8 cellular contexts compared by ENCODE assay signal in genomic region chr16:89257281-89257731, GRCh38.
DNase-seq lines count a peak whose midpoint lies in the region; ATAC-seq and TF ChIP-seq lines count a peak whose summit lies in the region.

No MANE protein-coding gene starts in this region.

- H3K36me3 ChIP-seq in muscle layer of duodenum (ENCODE audit: control insufficient read depth in 1 of 2, insufficient read depth in 2 of 2, low read length in 2 of 2) = no peaks in the 10 kb centered on the region

- CTCF ChIA-PET in AG04449 (lab: Yijun Ruan, JAX) = no interaction called here

- H3K27ac ChIP-seq in muscle layer of duodenum (ENCODE audit: low read length) = no peak overlapping the region

- H3K9me3 ChIP-seq in muscle layer of duodenum (ENCODE audit: control insufficient read depth in 1 of 2, low read length in 2 of 2) = no peaks in the 10 kb centered on the region

- no peak for ATAC-seq in HG03139 (IDR thresholded peaks at IDR 0.05; ENCODE audit: unreplicated experiment)
- no peak for ATAC-seq in HG03175 (IDR thresholded peaks at IDR 0.05; ENCODE audit: unreplicated experiment)

- POLR2A ChIA-PET in AG04449 (lab: Yijun Ruan, JAX) = no interaction called here

- H3K4me3 ChIP-seq in AG04449 (ENCODE audit: low read depth, low read length) (peak overlapping the region; percentile 49), muscle layer of duodenum (ENCODE audit: low read depth in 1 of 2, low read length in 2 of 2) (peak overlapping the region; percentile 39 to 56)

- peak; percentile 4 for TF ChIP-seq CTCF in AG04449 (IDR thresholded peaks at IDR 0.05; ENCODE audit: insufficient read depth, low read length, missing control alignments)

- peaks cover 7% of the 10 kb centered on the region for H3K27me3 ChIP-seq in muscle layer of duodenum (ENCODE audit: low read depth, low read length)

- peaks cover 0 to 13% of the 10 kb centered on the region in 2 donors for H3K4me1 ChIP-seq in muscle layer of duodenum (ENCODE audit: control insufficient read depth in 1 of 2, insufficient read depth in 2 of 2, low read length in 2 of 2)

- no peak for DNase-seq in AG04449 (ENCODE audit: low read depth, low spot score)
- DNase-seq in HK-2 (ENCODE audit: unreplicated experiment) = peak; percentile 28
- DNase-seq in ecto neural progenitor cell (ENCODE audit: low spot score) = peak; percentile 54
- DNase-seq in NCI-H1436 (lab: John Stamatoyannopoulos, UW) = no peak
- DNase-seq in NCI-H1436 treated with DMSO at 0.1 percent for 48 hours (lab: John Stamatoyannopoulos, UW) = no peak

Comparison
In these comparisons a context has a peak if more than half of its experiments do, and no peak if none do; other contexts are left out.
1. DNase-seq: peak in HK-2 (single experiment) and ecto neural progenitor cell (single experiment); none in AG04449 (single experiment), NCI-H1436 (single experiment) and NCI-H1436 treated with DMSO at 0.1 percent for 48 hours (single experiment).